ENCODE assay signal across 11 cellular contexts in genomic region chr7:157522954-157523353, GRCh38.
"Had no signal": no experiment of that assay in that cellular context is flagged by ENCODE, and none has a peak within 500 bp of the region (broad histone marks: within the 10 kb centered on the region; RNA-seq: fewer than 3 reads in every experiment).

No MANE protein-coding gene starts in this region.

- ATAC-seq: natural killer cell; psoas muscle; stimulated activated naive CD8-positive, alpha-beta T cell treated with anti-CD3 and anti-CD28 coated beads, Interleukin-15, amount 100 ng/mL, for 72 hours had no signal

- H3K36me3 ChIP-seq: esophagus squamous epithelium had no signal

- H3K9me3 ChIP-seq: esophagus squamous epithelium, psoas muscle had no signal

- H3K4me3 ChIP-seq: esophagus squamous epithelium, psoas muscle had no signal

- DNase-seq: activated naive CD8-positive, alpha-beta T cell treated with anti-CD3 and anti-CD28 coated beads for 36 hours; esophagus squamous epithelium; foreskin fibroblast; immature natural killer cell; natural killer cell; nucleus accumbens; stimulated activated CD4-positive, alpha-beta T cell treated with anti-CD3 and anti-CD28 coated beads, Interleukin-15, amount 100 ng/mL, for 24 hours; stimulated activated CD4-positive, alpha-beta T cell treated with anti-CD3 and anti-CD28 coated beads, Interleukin-4, amount 100 ng/mL, for 24 hours; stimulated activated naive CD8-positive, alpha-beta T cell treated with anti-CD3 and anti-CD28 coated beads, Interleukin-15, amount 100 ng/mL, for 72 hours; T-helper 2 cell had no signal

- H3K27ac ChIP-seq: esophagus squamous epithelium, psoas muscle had no signal

- H3K4me1 ChIP-seq: esophagus squamous epithelium, psoas muscle had no signal
